Comparison of ENCODE assay signal across 8 cellular contexts in genomic region chr9:113219972-113220371, GRCh38. TPM values are rescaled to one million over a fixed set of nuclear protein-coding genes. Genes with fewer than 3 reads are reported as not detected.
A peak's percentile ranks its signal among the peaks of the same experiment; 100 is the strongest.
DNase-seq lines count a peak whose midpoint lies in the region; ATAC-seq and TF ChIP-seq lines count a peak whose summit lies in the region.

No MANE protein-coding gene starts in this region.

- ATAC-seq in GM19395 (IDR thresholded peaks at IDR 0.05; ENCODE audit: unreplicated experiment), result peak; percentile 67
- ATAC-seq in HG03442 (IDR thresholded peaks at IDR 0.05; ENCODE audit: unreplicated experiment), result peak; percentile 54
- peak; percentile 41 for ATAC-seq in activated CD8-positive, alpha-beta T cell treated with anti-CD3 and anti-CD28 coated beads for 36 hours

- POLR2A ChIA-PET in activated CD8-positive, alpha-beta T cell treated with anti-CD3 and anti-CD28 coated beads for 36 hours (lab: Charles Lee), result interaction anchor here (0.8 to 3.3 kb wide), 6 partner anchors 55 to 362 kb away, joined by 3 to 20 read pairs (median 4); partner anchors contain the start of genes CDC26, PRPF4 and WDR31

- H3K4me3 ChIP-seq in tibial artery (peak overlapping the region; percentile 75 to 91), uterus (peak overlapping the region in 1 of 2 donors; percentile 91)

- H3K9me3 ChIP-seq in tibial artery, result no peaks in the 10 kb centered on the region
- H3K9me3 ChIP-seq in uterus, result no peaks in the 10 kb centered on the region

- no peaks in the 10 kb centered on the region for H3K9me3 Mint-ChIP-seq in activated CD8-positive, alpha-beta T cell treated with anti-CD3 and anti-CD28 coated beads for 36 hours

- H3K27me3 ChIP-seq in tibial artery, result no peaks in the 10 kb centered on the region
- H3K27me3 ChIP-seq in uterus, result no peaks in the 10 kb centered on the region

- TF ChIP-seq POLR2A in uterus (IDR thresholded peaks at IDR 0.05), result no peak

- H3K36me3 ChIP-seq in tibial artery (no peaks in the 10 kb centered on the region), uterus (no peaks in the 10 kb centered on the region)

- H3K36me3 Mint-ChIP-seq in activated CD8-positive, alpha-beta T cell treated with anti-CD3 and anti-CD28 coated beads for 36 hours (ENCODE audit: low read depth), result peaks cover 14% of the 10 kb centered on the region

- TF ChIP-seq CTCF in activated CD8-positive, alpha-beta T cell treated with anti-CD3 and anti-CD28 coated beads for 36 hours (IDR thresholded peaks at IDR 0.05), result no peak
- no peak for TF ChIP-seq CTCF in tibial artery (IDR thresholded peaks at IDR 0.05)
- no peak for TF ChIP-seq CTCF in uterus (IDR thresholded peaks at IDR 0.05)

- intact Hi-C loops in activated CD8-positive, alpha-beta T cell treated with anti-CD3 and anti-CD28 coated beads for 36 hours (cut with micrococcal nuclease), result no loop called here
- intact Hi-C loops in tibial artery (cut with DNase I; ENCODE audit: low total_unique reads), result loop anchor here (10.0 kb wide), 1 partner anchor 55 kb away; the partner anchor contains the start of genes CDC26 and PRPF4
- intact Hi-C loops in uterus (cut with DNase I; ENCODE audit: low total_unique reads), result no loop called here

- H3K4me3 Mint-ChIP-seq in activated CD8-positive, alpha-beta T cell treated with anti-CD3 and anti-CD28 coated beads for 36 hours, result peak overlapping the region; percentile 86

- peaks cover 0 to 38% (median 28%) of the 10 kb centered on the region in 4 donors for H3K4me1 ChIP-seq in tibial artery
- peaks cover 6 to 11% of the 10 kb centered on the region in 2 donors for H3K4me1 ChIP-seq in uterus

- H3K27ac ChIP-seq in tibial artery, result peak overlapping the region; percentile 85
- no peak overlapping the region for H3K27ac ChIP-seq in uterus

- H3K27me3 Mint-ChIP-seq in activated CD8-positive, alpha-beta T cell treated with anti-CD3 and anti-CD28 coated beads for 36 hours, result no peaks in the 10 kb centered on the region

- H3K27ac Mint-ChIP-seq in activated CD8-positive, alpha-beta T cell treated with anti-CD3 and anti-CD28 coated beads for 36 hours, result peak overlapping the region; percentile 89

- CTCF ChIA-PET in activated CD8-positive, alpha-beta T cell treated with anti-CD3 and anti-CD28 coated beads for 36 hours (lab: Charles Lee), result interaction anchor here (0.9 to 4.5 kb wide), 8 partner anchors 8 to 108 kb away, joined by 3 to 35 read pairs (median 4); partner anchors contain the start of genes CDC26 and PRPF4

- in situ Hi-C loops in Caki2 (cut with HindIII; ENCODE audit: low pct_unique_long_range_greater_than_20kb, low sequenced_read_pairs), result no loop called here

- peaks cover 49% of the 10 kb centered on the region for H3K4me1 Mint-ChIP-seq in activated CD8-positive, alpha-beta T cell treated with anti-CD3 and anti-CD28 coated beads for 36 hours (ENCODE audit: low read depth)

- DNase-seq in Caki2 (ENCODE audit: low read depth) (peak; percentile 30), iris pigment epithelial cell (ENCODE audit: low read depth) (peak; percentile 86), tibial artery (no peak), NCI-H2171 treated with DMSO at 0.1 percent for 48 hours (lab: John Stamatoyannopoulos, UW) (no peak), uterus (no peak)
- peak; percentile 76 for DNase-seq in activated CD8-positive, alpha-beta T cell treated with anti-CD3 and anti-CD28 coated beads for 36 hours

RNA-seq across cellular contexts. Expression of gene FKBP15, which starts 1.1 kb away (rescaled TPM):
- 5.3 and 7.7 TPM in 2 replicates for total RNA-seq in Caki2 (2014; rRNA removed; shearing (Covaris generic); ENCODE audit: low replicate concordance)
- total RNA-seq in activated CD8-positive, alpha-beta T cell treated with anti-CD3 and anti-CD28 coated beads for 36 hours, result 10 to 100 TPM; 32.5 to 33.7 TPM
- 10 to 100 TPM; 14.1 to 30.3 (median 23.1) TPM for total RNA-seq in uterus

RNA-seq across cellular contexts. Expression of gene SLC31A1, which starts 1.4 kb away (rescaled TPM):
- 9.4 and 13.3 TPM in 2 replicates for total RNA-seq in Caki2 (2014; rRNA removed; shearing (Covaris generic); ENCODE audit: low replicate concordance)
- 10 to 100 TPM; 18.3 to 19.2 TPM for total RNA-seq in activated CD8-positive, alpha-beta T cell treated with anti-CD3 and anti-CD28 coated beads for 36 hours
- 10 to 100 TPM in 2 of 4 donors, 1 to 10 TPM in 1, under 1 TPM in 1; 0.51 to 20.6 (median 10.6) TPM for total RNA-seq in uterus

RNA-seq across cellular contexts. Expression of gene CDC26, which starts 55.4 kb away (rescaled TPM):
- 31.2 and 68.7 TPM in 2 replicates for total RNA-seq in Caki2 (2014; rRNA removed; shearing (Covaris generic); ENCODE audit: low replicate concordance)
- total RNA-seq in activated CD8-positive, alpha-beta T cell treated with anti-CD3 and anti-CD28 coated beads for 36 hours, result 10 to 100 TPM; 28.0 to 30.4 TPM
- 10 to 100 TPM; 16.9 to 30.9 (median 26.3) TPM for total RNA-seq in uterus

RNA-seq across cellular contexts. Expression of gene PRPF4, which starts 55.5 kb away (rescaled TPM):
- 44.6 and 56.1 TPM in 2 replicates for total RNA-seq in Caki2 (2014; rRNA removed; shearing (Covaris generic); ENCODE audit: low replicate concordance)
- total RNA-seq in activated CD8-positive, alpha-beta T cell treated with anti-CD3 and anti-CD28 coated beads for 36 hours, result 10 to 100 TPM; 52.9 to 56.5 TPM
- 10 to 100 TPM in 3 of 4 donors, 1 to 10 TPM in 1; 5.9 to 30.2 (median 18.4) TPM for total RNA-seq in uterus

Comparison
In these comparisons a context has a peak if more than half of its experiments do, and no peak if none do; other contexts are left out.
1. DNase-seq: peak in Caki2 (single experiment), activated CD8-positive, alpha-beta T cell treated with anti-CD3 and anti-CD28 coated beads for 36 hours (single experiment) and iris pigment epithelial cell (single experiment); none in tibial artery (0 of 2), NCI-H2171 treated with DMSO at 0.1 percent for 48 hours (single experiment) and uterus (0 of 2).
2. H3K27ac ChIP-seq: peak in tibial artery (2 of 2); none in uterus (0 of 2).
3. Peak in every context shown above with its lines, with median percentiles within 50 percentile points of each other: ATAC-seq.